ENCODE assay signal across 23 cellular contexts in the genomic region with DNA sequence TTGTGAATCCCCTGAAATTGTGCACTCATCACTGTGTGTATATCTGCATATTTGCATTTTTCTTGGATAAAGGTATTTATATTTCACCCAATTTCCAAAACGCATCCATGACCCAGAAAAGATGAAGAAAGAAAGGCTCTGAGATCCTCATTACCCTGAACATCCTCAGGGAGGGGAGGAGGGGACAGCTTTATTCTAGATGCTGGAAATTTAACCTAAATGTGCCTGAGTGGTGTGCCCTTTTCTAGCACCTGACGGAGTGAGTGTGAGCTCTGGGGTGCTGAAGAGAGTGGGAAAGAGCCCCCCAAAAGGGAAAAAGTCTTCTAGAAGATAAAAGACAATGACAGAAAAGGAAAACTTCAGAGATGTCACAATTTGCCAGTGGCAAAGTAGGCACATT. TPM values are rescaled to one million over a fixed set of nuclear protein-coding genes. Genes with fewer than 3 reads are reported as not detected.
DNase-seq lines count a peak whose midpoint lies in the region; ATAC-seq, FAIRE-seq and TF ChIP-seq lines count a peak whose summit lies in the region.
"Had no signal": no experiment of that assay in that cellular context is flagged by ENCODE, and none has a peak within 500 bp of the region (broad histone marks: within the 10 kb centered on the region; RNA-seq: fewer than 3 reads in every experiment).

No MANE protein-coding gene starts in this region.

- TF ChIP-seq RAD21 in H1 (IDR thresholded peaks at IDR 0.05 in 1 of 2, conservative IDR thresholded peaks at IDR 0.05 in 1 of 2; ENCODE audit: low read depth in 2 of 2, low read length in 2 of 2), result no peak

- H3K4me3 ChIP-seq in HUES64 (ENCODE audit: low read length) (no peak overlapping the region), H1 (ENCODE audit: extremely low read depth in 1 of 4, insufficient read depth in 2 of 4, low read depth in 3 of 4, low read length in 4 of 4) (0 out of 8 replicates have a peak overlapping the region, but pooled peaks of 1 of the 4 experiments have one; percentile 37)
- H3K4me3 ChIP-seq: A549; BLaER1 treated with 17β-estradiol and CSF1 and Interleukin-3, amounts not matched to agents 10 nM and 100 nM; GM23248 had no signal

- H3K4me1 ChIP-seq in H9 (ENCODE audit: insufficient read depth, low read length) (peaks cover 10% of the 10 kb centered on the region; the same call in 1 of the 2 replicates), HUES64 (ENCODE audit: insufficient read depth, low read length) (peaks cover 41% of the 10 kb centered on the region), H1 (replicated peaks in 1 of 4; ENCODE audit: control insufficient read depth in 3 of 4, insufficient read depth in 4 of 4, low read length in 3 of 4) (peaks cover 0 to 11% (median 9%) of the 10 kb centered on the region in 4 experiments; a peak in 4 of 7 replicates)
- H3K4me1 ChIP-seq: A549, BE2C had no signal

- H2AFZ ChIP-seq in H9 (ENCODE audit: low read length) (no peak overlapping the region), H1 (ENCODE audit: low read length) (no peak overlapping the region)
- H2AFZ ChIP-seq: GM23248 had no signal

- H3K79me1 ChIP-seq in H9 (ENCODE audit: insufficient read depth, low read depth, low read length, poor library complexity, severe bottlenecking) (no peaks in the 10 kb centered on the region), H1 (ENCODE audit: low read depth, low read length) (no peaks in the 10 kb centered on the region)

- H3K4me3 Mint-ChIP-seq in H9, result no peak overlapping the region
- H3K4me3 Mint-ChIP-seq in stimulated activated effector memory CD8-positive, alpha-beta T cell treated with anti-CD3 and anti-CD28 coated beads, Interleukin-12 subunit alpha, Interleukin-12 subunit beta, amount 100 ng/mL, for 72 hours, result no peak overlapping the region
- H3K4me3 Mint-ChIP-seq: CD14-positive monocyte; CD4-positive, alpha-beta memory T cell had no signal

- H3K4me1 Mint-ChIP-seq in H9, result peaks cover 37 to 38% of the 10 kb centered on the region in 2 experiments
- no peaks in the 10 kb centered on the region for H3K4me1 Mint-ChIP-seq in stimulated activated effector memory CD8-positive, alpha-beta T cell treated with anti-CD3 and anti-CD28 coated beads, Interleukin-12 subunit alpha, Interleukin-12 subunit beta, amount 100 ng/mL, for 72 hours
- H3K4me1 Mint-ChIP-seq: CD14-positive monocyte; CD4-positive, alpha-beta memory T cell had no signal

- no peaks in the 10 kb centered on the region; a peak in 1 of 5 replicates for H3K9me3 Mint-ChIP-seq in H9
- peaks cover 15% of the 10 kb centered on the region for H3K9me3 Mint-ChIP-seq in stimulated activated effector memory CD8-positive, alpha-beta T cell treated with anti-CD3 and anti-CD28 coated beads, Interleukin-12 subunit alpha, Interleukin-12 subunit beta, amount 100 ng/mL, for 72 hours

- H2BK12ac ChIP-seq in H9 (ENCODE audit: insufficient read length, low read depth, low read length), result no peak overlapping the region
- H2BK12ac ChIP-seq in H1 (ENCODE audit: low read depth, low read length), result no peak overlapping the region

- no peak overlapping the region for H4K91ac ChIP-seq in H9 (ENCODE audit: insufficient read length, low read depth, low read length)
- peak overlapping the region; percentile 89 for H4K91ac ChIP-seq in H1 (replicated peaks; ENCODE audit: insufficient read length, low read length)

- H3K27me3 Mint-ChIP-seq in H9 (ENCODE audit: low read depth), result no peaks in the 10 kb centered on the region
- H3K27me3 Mint-ChIP-seq: CD4-positive, alpha-beta memory T cell had no signal

- TF ChIP-seq CTCF in H9 (conservative IDR thresholded peaks at IDR 0.05) (no peak), H1 (IDR thresholded peaks at IDR 0.05; ENCODE audit: control extremely low read depth in 1 of 3, insufficient read depth in 1 of 3, low read depth in 1 of 3, low read length in 3 of 3) (no peak)

- H3K4ac ChIP-seq in H9 (ENCODE audit: low read depth, low read length) (no peak overlapping the region), H1 (replicated peaks; ENCODE audit: insufficient read length, low read depth, low read length) (no peak overlapping the region)

- H3K27me3 ChIP-seq in H9 (ENCODE audit: insufficient read depth, low read length) (no peaks in the 10 kb centered on the region), HUES64 (ENCODE audit: insufficient read depth, low read length) (no peaks in the 10 kb centered on the region), H1 (replicated peaks in 1 of 4; ENCODE audit: control insufficient read depth in 3 of 4, extremely low read depth in 1 of 4, insufficient read depth in 3 of 4, low read length in 3 of 4) (peaks cover 0 to 1% (median 0%) of the 10 kb centered on the region in 4 experiments; a peak in 1 of 7 replicates)
- H3K27me3 ChIP-seq: BE2C; BLaER1 treated with 17β-estradiol and CSF1 and Interleukin-3, amounts not matched to agents 10 nM and 100 nM had no signal

- H4K20me1 ChIP-seq in H9 (ENCODE audit: control insufficient read depth, insufficient read depth, insufficient read length) (no peaks in the 10 kb centered on the region), H1 (replicated peaks in 1 of 2; ENCODE audit: control insufficient read depth in 1 of 2, insufficient read depth in 2 of 2, low read length in 2 of 2) (no peaks in the 10 kb centered on the region)
- H4K20me1 ChIP-seq: BLaER1 treated with 17β-estradiol and CSF1 and Interleukin-3, amounts not matched to agents 10 nM and 100 nM had no signal

- H2AK5ac ChIP-seq in H9 (ENCODE audit: insufficient read length, low read length) (no peak overlapping the region), H1 (ENCODE audit: low read depth, low read length) (no peak overlapping the region)

- peaks cover 2 to 14% (median 3%) of the 10 kb centered on the region in 3 experiments; a peak in 4 of 7 replicates for H3K36me3 Mint-ChIP-seq in H9 (ENCODE audit: insufficient read depth in 1 of 3, low read depth in 3 of 3)
- H3K36me3 Mint-ChIP-seq in stimulated activated effector memory CD8-positive, alpha-beta T cell treated with anti-CD3 and anti-CD28 coated beads, Interleukin-12 subunit alpha, Interleukin-12 subunit beta, amount 100 ng/mL, for 72 hours, result no peaks in the 10 kb centered on the region
- H3K36me3 Mint-ChIP-seq: CD14-positive monocyte; CD4-positive, alpha-beta memory T cell had no signal

- no peak overlapping the region for H2BK15ac ChIP-seq in H9 (ENCODE audit: low read depth, low read length)
- no peak overlapping the region for H2BK15ac ChIP-seq in H1 (ENCODE audit: low read length)

- ATAC-seq in HG03469 (IDR thresholded peaks at IDR 0.05; ENCODE audit: unreplicated experiment) (no peak), HG02938 (IDR thresholded peaks at IDR 0.05; ENCODE audit: unreplicated experiment) (no peak)
- no peak for ATAC-seq in stimulated activated effector memory CD8-positive, alpha-beta T cell treated with anti-CD3 and anti-CD28 coated beads, Interleukin-12 subunit alpha, Interleukin-12 subunit beta, amount 100 ng/mL, for 72 hours
- ATAC-seq: A549 had no signal

- TF ChIP-seq POLR2A in H1 (IDR thresholded peaks at IDR 0.05; ENCODE audit: control extremely low read depth in 1 of 2, low read depth in 2 of 2, low read length in 2 of 2), result no peak

- no peak overlapping the region for H3K9ac ChIP-seq in H9 (ENCODE audit: extremely low read depth, insufficient read length, low read length)
- H3K9ac ChIP-seq in HUES64 (ENCODE audit: low read depth, low read length), result 0 out of 2 replicates have a peak overlapping the region, but pooled peaks have one; percentile 27
- H3K9ac ChIP-seq in H1 (replicated peaks in 1 of 4; ENCODE audit: extremely low read depth in 1 of 4, low read depth in 3 of 4, low read length in 3 of 4), result no peak overlapping the region
- H3K9ac ChIP-seq: BLaER1 treated with 17β-estradiol and CSF1 and Interleukin-3, amounts not matched to agents 10 nM and 100 nM; GM23248 had no signal

- H3K9me3 ChIP-seq in H9 (ENCODE audit: control insufficient read depth, low read depth, low read length) (no peaks in the 10 kb centered on the region), HUES64 (ENCODE audit: insufficient read depth, low read depth, low read length) (no peaks in the 10 kb centered on the region), H1 (ENCODE audit: insufficient read depth in 2 of 2, low read depth in 1 of 2, low read length in 1 of 2) (no peaks in the 10 kb centered on the region)
- H3K9me3 ChIP-seq: A549; BE2C; BLaER1 treated with 17β-estradiol and CSF1 and Interleukin-3, amounts not matched to agents 10 nM and 100 nM; Caco-2 had no signal

- H3K23ac ChIP-seq in H9 (ENCODE audit: insufficient read length, low read depth, low read length) (no peak overlapping the region), H1 (ENCODE audit: insufficient read length) (no peak overlapping the region)

- H4K8ac ChIP-seq in H9 (replicated peaks; ENCODE audit: insufficient read length, low read depth, low read length), result no peak overlapping the region
- no peak overlapping the region for H4K8ac ChIP-seq in H1 (ENCODE audit: extremely low read depth, insufficient read depth, low read length)

- H3K27ac ChIP-seq in H9 (ENCODE audit: insufficient read length, low read depth, low read length) (no peak overlapping the region), HUES64 (ENCODE audit: low read depth, low read length) (peak overlapping the region; percentile 31; the same call in 1 of the 2 replicates), H1 (ENCODE audit: low read depth, low read length) (no peak overlapping the region)
- H3K27ac ChIP-seq: A549; BLaER1 treated with 17β-estradiol and CSF1 and Interleukin-3, amounts not matched to agents 10 nM and 100 nM; GM23248 had no signal

- H4K5ac ChIP-seq in H9 (ENCODE audit: insufficient read length, low read depth, low read length) (no peak overlapping the region), H1 (ENCODE audit: insufficient read length, low read depth, low read length) (no peak overlapping the region)

- H2BK5ac ChIP-seq in H9 (ENCODE audit: insufficient read length, low read length) (no peak overlapping the region), H1 (ENCODE audit: low read depth, low read length) (peak overlapping the region; percentile 76; the same call in 1 of the 2 replicates)

- H3K56ac ChIP-seq in H9 (ENCODE audit: insufficient read length, low read depth, low read length), result no peak overlapping the region
- H3K56ac ChIP-seq in H1 (replicated peaks; ENCODE audit: insufficient read length, low read depth, low read length), result no peak overlapping the region

- no peak for DNase-seq in H9
- no peak for DNase-seq in H1 (ENCODE audit: low read depth in 1 of 2, low spot score in 2 of 2)
- no peak for DNase-seq in COLO668 (lab: John Stamatoyannopoulos, UW; ENCODE audit: unreplicated experiment)
- no peak for DNase-seq in stimulated activated effector memory CD8-positive, alpha-beta T cell treated with anti-CD3 and anti-CD28 coated beads, Interleukin-12 subunit alpha, Interleukin-12 subunit beta, amount 100 ng/mL, for 72 hours (ENCODE audit: low spot score in 2 of 2)
- DNase-seq: 8988T; ACHN; AML-193; BE2C; Caco-2; CD4-positive, alpha-beta memory T cell; DMS153; DND-41; GM23248; HCEC 1CT had no signal

- H3K18ac ChIP-seq in H9 (ENCODE audit: insufficient read length, low read depth, low read length) (no peak overlapping the region), H1 (ENCODE audit: extremely low read depth, low read length) (peak overlapping the region; percentile 86)

- no peaks in the 10 kb centered on the region for H3K36me3 ChIP-seq in HUES64 (ENCODE audit: insufficient read depth, low read length)
- no peaks in the 10 kb centered on the region for H3K36me3 ChIP-seq in H1 (ENCODE audit: control insufficient read depth in 2 of 4, insufficient read depth in 4 of 4, low read length in 3 of 4)
- H3K36me3 ChIP-seq: BE2C; BLaER1 treated with 17β-estradiol and CSF1 and Interleukin-3, amounts not matched to agents 10 nM and 100 nM had no signal

- no peak overlapping the region for H3K14ac ChIP-seq in H9 (ENCODE audit: insufficient read depth, low read length)
- H3K14ac ChIP-seq in H1 (ENCODE audit: insufficient read length), result no peak overlapping the region

- FAIRE-seq in H1 (lab: Jason Lieb, UNC), result no peak
- FAIRE-seq: A549, G401.6, GM12892, H54 had no signal

- no peak overlapping the region for H3T11ph ChIP-seq in H9 (ENCODE audit: low read length)

- POLR2A ChIA-PET in H1 (lab: Charles Lee; ENCODE audit: partially characterized antibody), result interaction anchor here (0.7 to 1.2 kb wide), 2 partner anchors 12 to 39 kb away, joined by 4 read pairs; no protein-coding TSS in a partner anchor

- peak overlapping the region; percentile 61 to 94 (median 82); a peak in 6 of 7 replicates for H3K27ac Mint-ChIP-seq in H9
- H3K27ac Mint-ChIP-seq in stimulated activated effector memory CD8-positive, alpha-beta T cell treated with anti-CD3 and anti-CD28 coated beads, Interleukin-12 subunit alpha, Interleukin-12 subunit beta, amount 100 ng/mL, for 72 hours, result no peak overlapping the region
- H3K27ac Mint-ChIP-seq: CD4-positive, alpha-beta memory T cell had no signal

- H2BK20ac ChIP-seq in H9 (ENCODE audit: low read depth, low read length, poor library complexity, severe bottlenecking) (no peak overlapping the region), H1 (ENCODE audit: low read length) (peak overlapping the region; percentile 82; the same call in 1 of the 2 replicates)

- CTCF ChIA-PET in H1 (lab: Charles Lee; ENCODE audit: partially characterized antibody), result no interaction called here

- no peaks in the 10 kb centered on the region for H3K23me2 ChIP-seq in H9 (ENCODE audit: insufficient read length, low read depth, low read length, poor library complexity, severe bottlenecking)
- no peaks in the 10 kb centered on the region; the same call in 1 of the 2 replicates for H3K23me2 ChIP-seq in H1 (ENCODE audit: low read depth, low read length)

- no peaks in the 10 kb centered on the region for H3K79me2 ChIP-seq in H9 (ENCODE audit: insufficient read depth, low read length)
- no peaks in the 10 kb centered on the region for H3K79me2 ChIP-seq in H1 (ENCODE audit: control insufficient read depth in 1 of 2, insufficient read depth in 2 of 2, low read length in 2 of 2)

- no peak overlapping the region for H3K4me2 ChIP-seq in H9 (ENCODE audit: insufficient read depth, insufficient read length, low read length)
- H3K4me2 ChIP-seq in H1 (ENCODE audit: insufficient read depth in 1 of 2, low read depth in 2 of 2, low read length in 2 of 2), result no peak overlapping the region
- H3K4me2 ChIP-seq: A549; BLaER1 treated with 17β-estradiol and CSF1 and Interleukin-3, amounts not matched to agents 10 nM and 100 nM had no signal

- WGBS in H9 (ENCODE audit: extremely low coverage, insufficient read length, low lambda C conversion rate), result no CpG with 5 or more reads among the region's 2 CpGs
- 50% methylated on average over 1 of the region's 2 CpGs for WGBS in HUES64
- 45% methylated on average over 2 of the region's 2 CpGs; no CpG with 5 or more reads in 1 of the 2 experiments for WGBS in H1 (ENCODE audit: extremely low coverage in 1 of 2, insufficient coverage in 1 of 2, insufficient read length in 1 of 2, insufficient replicate concordance in 2 of 2, low coverage in 1 of 2, low lambda C conversion rate in 2 of 2, missing lambda C conversion rate in 1 of 2), 2 experiments

- no peak for TF ChIP-seq EP300 in H1 (IDR thresholded peaks at IDR 0.05; ENCODE audit: borderline replicate concordance in 1 of 2, low read depth in 2 of 2, low read length in 2 of 2)

- H2BK120ac ChIP-seq in H9 (ENCODE audit: low read depth, low read length, poor library complexity, severe bottlenecking) (no peak overlapping the region), H1 (replicated peaks; ENCODE audit: low read depth, low read length) (peak overlapping the region; percentile 47)

RNA-seq across cellular contexts. Expression of a gene that starts 20.8 kb away (rescaled TPM):
- total RNA-seq in H9 (2021), result 0.39 and 0.48 TPM in 2 replicates
- 0.20 TPM for polyA plus RNA-seq in HUES64 (2013, experiment 1 of 2)
- polyA plus RNA-seq in HUES64 (2013, experiment 2 of 2), result 0.13 TPM
- 0.17 and 0.76 TPM in 2 replicates for total RNA-seq in H1 (2021; fragmentation: NEBNext Ultra II Directional; extraction: Animal tissue kit (Norgen Biotek cat#: 25700))
- polyA plus RNA-seq in H1 (2011; rRNA removed), result 0.11 and 0.13 TPM in 2 replicates
- 0.14 TPM for polyA plus RNA-seq in H1 (2011; cell fraction: cytosol; rRNA removed)
- polyA plus RNA-seq in H1 (2011; cell fraction: nucleus; rRNA removed), result 0.20 TPM
- 0.08 to 0.47 TPM (median 0.09 TPM) in 4 replicates for polyA plus RNA-seq in H1 (2012, experiment 1 of 2)
- polyA plus RNA-seq in H1 (2012, experiment 2 of 2), result not detected
- polyA plus RNA-seq in H1 (2013, experiment 1 of 2), result 0.10 TPM
- polyA plus RNA-seq in H1 (2013, experiment 2 of 2), result 0.09 TPM
- 0.98 and 1.6 TPM in 2 replicates for polyA minus RNA-seq in H1 (2011; rRNA and poly(A)+ RNA removed)
- 0.22 TPM for polyA minus RNA-seq in H1 (2011; cell fraction: cytosol; rRNA and poly(A)+ RNA removed)
- 1.3 TPM for polyA minus RNA-seq in H1 (2011; cell fraction: nucleus; rRNA and poly(A)+ RNA removed)
- total RNA-seq: CD4-positive, alpha-beta memory T cell; GM23248 had no signal
- polyA plus RNA-seq: A549; CD14-positive monocyte; CD4-positive, alpha-beta memory T cell; GM23248 had no signal
